9 cellular contexts compared by ENCODE assay signal in the genomic region with DNA sequence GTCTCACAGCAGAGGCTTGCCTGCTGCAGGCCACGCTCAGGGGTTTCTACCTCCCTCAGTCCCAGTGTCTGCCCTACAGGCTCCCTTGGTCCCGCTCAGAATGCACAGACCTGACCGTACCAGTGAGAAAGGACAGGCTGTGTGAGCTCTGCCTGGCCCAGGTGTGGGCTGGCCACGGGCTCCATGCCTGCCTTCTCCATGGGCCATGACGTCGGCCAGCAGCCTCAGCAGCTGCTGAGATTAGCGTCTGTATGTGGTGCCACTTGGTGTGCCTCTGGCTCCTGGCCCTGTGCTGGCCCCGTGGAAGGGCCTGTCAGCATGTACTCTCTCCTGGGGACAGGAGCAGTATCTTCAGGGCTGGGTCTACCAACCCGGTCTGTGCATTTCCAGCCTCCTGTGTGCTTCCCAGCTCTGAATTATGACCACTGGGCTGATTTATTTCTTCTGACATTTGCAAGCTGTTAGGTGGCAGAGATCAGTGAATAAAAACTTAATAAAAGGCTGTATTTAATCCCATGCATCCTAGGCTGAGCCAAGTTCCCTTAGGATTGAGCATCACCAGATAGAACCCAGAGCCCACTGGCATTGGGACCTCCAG. TPM values are rescaled to one million over a fixed set of nuclear protein-coding genes. Genes with fewer than 3 reads are reported as not detected.
A peak's percentile ranks its signal among the peaks of the same experiment; 100 is the strongest.
DNase-seq lines count a peak whose midpoint lies in the region; ATAC-seq and TF ChIP-seq lines count a peak whose summit lies in the region.
"Had no signal": no experiment of that assay in that cellular context is flagged by ENCODE, and none has a peak within 500 bp of the region (broad histone marks: within the 10 kb centered on the region; RNA-seq: fewer than 3 reads in every experiment).

No MANE protein-coding gene starts in this region.

- POLR2A ChIA-PET in CD4-positive, alpha-beta T cell (lab: Charles Lee): interaction anchor here (0.9 to 25.4 kb wide), 7 partner anchors 9 to 136 kb away, joined by 3 to 566 read pairs (median 5); a partner anchor contains a TSS

- peak overlapping the region; percentile 93 for H3K27ac ChIP-seq in CD4-positive, alpha-beta T cell (ENCODE audit: low read depth, low read length)

- H3K27ac Mint-ChIP-seq in CD4-positive, alpha-beta T cell: peak overlapping the region; percentile 90
- peak overlapping the region; percentile 89 for H3K27ac Mint-ChIP-seq in central memory CD8-positive, alpha-beta T cell (ENCODE audit: low read depth)
- H3K27ac Mint-ChIP-seq in natural killer cell: peak overlapping the region; percentile 88 to 96

- H3K9me3 Mint-ChIP-seq in CD4-positive, alpha-beta T cell: no peaks in the 10 kb centered on the region
- no peaks in the 10 kb centered on the region for H3K9me3 Mint-ChIP-seq in central memory CD8-positive, alpha-beta T cell
- H3K9me3 Mint-ChIP-seq in natural killer cell: no peaks in the 10 kb centered on the region

- intact Hi-C loops in CD4-positive, alpha-beta T cell (cut with DNase I, micrococcal nuclease): loop anchor here in 1 of 2 experiments (5.0 kb wide), 1 partner anchor 50 kb away; no protein-coding TSS in a partner anchor
- intact Hi-C loops in natural killer cell (cut with micrococcal nuclease): loop anchor here (5.0 kb wide), 1 partner anchor 40 kb away; no protein-coding TSS in a partner anchor

- no peak for ATAC-seq in CD4-positive, alpha-beta T cell (ENCODE audit: poor library complexity)
- ATAC-seq in central memory CD8-positive, alpha-beta T cell (replicated peaks; ENCODE audit: extremely low read depth, poor library complexity, severe bottlenecking): no peak
- peak in 1 of 3 donors; percentile 2 for ATAC-seq in natural killer cell
- no peak for ATAC-seq in HG03521 (IDR thresholded peaks at IDR 0.05; ENCODE audit: unreplicated experiment)
- no peak for ATAC-seq in HG02642 (IDR thresholded peaks at IDR 0.05; ENCODE audit: poor library complexity, unreplicated experiment)
- no peak for ATAC-seq in HG03469 (IDR thresholded peaks at IDR 0.05; ENCODE audit: unreplicated experiment)

- H3K27me3 Mint-ChIP-seq in CD4-positive, alpha-beta T cell: no peaks in the 10 kb centered on the region
- no peaks in the 10 kb centered on the region for H3K27me3 Mint-ChIP-seq in central memory CD8-positive, alpha-beta T cell
- no peaks in the 10 kb centered on the region for H3K27me3 Mint-ChIP-seq in natural killer cell (ENCODE audit: low read depth in 2 of 2)

- CTCF ChIA-PET in CD4-positive, alpha-beta T cell (lab: Charles Lee): interaction anchor here (0.8 to 2.3 kb wide), 4 partner anchors 13 to 136 kb away, joined by 3 to 8 read pairs (median 6); a partner anchor contains a TSS

- H3K36me3 Mint-ChIP-seq in CD4-positive, alpha-beta T cell (ENCODE audit: low read depth): peaks cover 72% of the 10 kb centered on the region
- H3K36me3 Mint-ChIP-seq in central memory CD8-positive, alpha-beta T cell (ENCODE audit: insufficient read depth): peaks cover 69% of the 10 kb centered on the region
- no peaks in the 10 kb centered on the region for H3K36me3 Mint-ChIP-seq in natural killer cell

- peaks cover 97% of the 10 kb centered on the region for H3K4me1 Mint-ChIP-seq in CD4-positive, alpha-beta T cell (ENCODE audit: low read depth)
- H3K4me1 Mint-ChIP-seq in central memory CD8-positive, alpha-beta T cell: peaks cover 95% of the 10 kb centered on the region
- peaks cover 86 to 97% of the 10 kb centered on the region in 2 donors for H3K4me1 Mint-ChIP-seq in natural killer cell

- no peaks in the 10 kb centered on the region for H3K27me3 ChIP-seq in CD4-positive, alpha-beta T cell (ENCODE audit: control insufficient read depth, insufficient read depth, low read length)

- DNase-seq in CD4-positive, alpha-beta T cell: no peak
- DNase-seq in NAMALWA (ENCODE audit: low spot score) (peak; percentile 66), natural killer cell (no peak), activated gamma-delta T cell (lab: John Stamatoyannopoulos, UW) (no peak)
- DNase-seq in central memory CD8-positive, alpha-beta T cell (ENCODE audit: low spot score in 2 of 2): no peak
- DNase-seq: islet precursor cell had no signal

- no peaks in the 10 kb centered on the region for H3K9me3 ChIP-seq in CD4-positive, alpha-beta T cell (ENCODE audit: control insufficient read depth, low read length)

- H3K4me3 Mint-ChIP-seq in CD4-positive, alpha-beta T cell: peak overlapping the region; percentile 85
- peak overlapping the region; percentile 81 for H3K4me3 Mint-ChIP-seq in central memory CD8-positive, alpha-beta T cell
- H3K4me3 Mint-ChIP-seq in natural killer cell: peak overlapping the region; percentile 79

- no peak for TF ChIP-seq CTCF in CD4-positive, alpha-beta T cell (IDR thresholded peaks at IDR 0.05)
- TF ChIP-seq CTCF in natural killer cell (IDR thresholded peaks at IDR 0.05): no peak

RNA-seq across cellular contexts. Expression of a gene that starts 25.7 kb away (rescaled TPM):
- total RNA-seq in CD4-positive, alpha-beta T cell: 100 to 1,000 TPM; 284 to 308 TPM
- total RNA-seq in natural killer cell: 100 to 1,000 TPM; 277 to 328 (median 300) TPM
